In the genomic region with DNA sequence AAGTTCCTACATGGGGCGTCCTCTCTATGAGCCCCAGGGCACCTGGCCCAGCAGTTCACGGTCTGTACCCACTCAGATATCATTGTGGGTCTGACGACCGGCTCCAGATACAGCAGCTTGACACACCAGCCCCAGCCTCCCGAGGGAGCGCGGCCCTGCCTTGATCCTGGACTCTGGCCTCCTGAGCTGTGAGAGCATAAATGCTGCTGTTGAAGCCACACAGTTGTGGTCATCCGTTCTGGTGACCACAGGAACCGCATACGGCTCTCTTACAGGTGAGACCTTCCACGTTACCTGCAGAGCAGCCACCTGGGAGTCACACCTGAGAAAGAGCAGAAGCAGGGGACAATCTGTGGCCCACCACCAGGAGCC, we compare ENCODE assay signal across 14 cellular contexts.
DNase-seq lines count a peak whose midpoint lies in the region; ATAC-seq and TF ChIP-seq lines count a peak whose summit lies in the region.
"Had no signal": no experiment of that assay in that cellular context is flagged by ENCODE, and none has a peak within 500 bp of the region (broad histone marks: within the 10 kb centered on the region; RNA-seq: fewer than 3 reads in every experiment).

No MANE protein-coding gene starts in this region.

- H3K27me3 ChIP-seq in Caco-2 (replicated peaks; ENCODE audit: control insufficient read depth, insufficient read depth, low read length) (peaks cover 4% of the 10 kb centered on the region), HUES6 (ENCODE audit: control insufficient read depth, insufficient read depth, low read length) (peaks cover 62% of the 10 kb centered on the region), hepatocyte (peaks cover 40% of the 10 kb centered on the region)

- peak overlapping the region; percentile 60 for H3K4me3 Mint-ChIP-seq in Caco-2 (ENCODE audit: unreplicated experiment)
- peak overlapping the region; percentile 79 for H3K4me3 Mint-ChIP-seq in natural killer cell treated with Interleukin-12 subunit alpha and Interleukin-12 subunit beta and Interleukin-15 and Interleukin-18, amount 100 ng/mL, for 72 hours

- peaks cover 38% of the 10 kb centered on the region for H3K27me3 Mint-ChIP-seq in Caco-2 (ENCODE audit: insufficient read depth, unreplicated experiment)
- H3K27me3 Mint-ChIP-seq in natural killer cell treated with Interleukin-12 subunit alpha and Interleukin-12 subunit beta and Interleukin-15 and Interleukin-18, amount 100 ng/mL, for 72 hours = peaks cover 37 to 45% of the 10 kb centered on the region in 2 donors

- DNase-seq in Caco-2 (no peak), hepatocyte (ENCODE audit: low spot score) (peak; percentile 46), dermis blood vessel endothelial cell (no peak), anterior cingulate cortex (lab: John Stamatoyannopoulos, UW) (no peak), NCI-H2171 (lab: John Stamatoyannopoulos, UW) (no peak)
- no peak for DNase-seq in natural killer cell treated with Interleukin-12 subunit alpha and Interleukin-12 subunit beta and Interleukin-15 and Interleukin-18, amount 100 ng/mL, for 72 hours (ENCODE audit: low spot score)
- DNase-seq: NCI-H187 treated with DMSO at 0.1 percent for 48 hours had no signal

- no peak for TF ChIP-seq CTCF in Caco-2 (IDR thresholded peaks at IDR 0.05; ENCODE audit: insufficient read depth in 1 of 2, low read depth in 1 of 2, low read length in 1 of 2, severe bottlenecking in 1 of 2, unreplicated experiment in 1 of 2)
- no peak for TF ChIP-seq CTCF in hepatocyte (IDR thresholded peaks at IDR 0.05; ENCODE audit: poor library complexity)

- no peak overlapping the region for H3K9ac ChIP-seq in HUES6 (ENCODE audit: low read length)

- H3K4me1 Mint-ChIP-seq in Caco-2 (ENCODE audit: low read depth, unreplicated experiment) = peaks cover 12% of the 10 kb centered on the region
- peaks cover 13 to 15% of the 10 kb centered on the region in 2 donors for H3K4me1 Mint-ChIP-seq in natural killer cell treated with Interleukin-12 subunit alpha and Interleukin-12 subunit beta and Interleukin-15 and Interleukin-18, amount 100 ng/mL, for 72 hours (ENCODE audit: low read depth in 2 of 2)

- no peaks in the 10 kb centered on the region for H3K36me3 Mint-ChIP-seq in Caco-2 (ENCODE audit: insufficient read depth, unreplicated experiment)
- no peaks in the 10 kb centered on the region for H3K36me3 Mint-ChIP-seq in natural killer cell treated with Interleukin-12 subunit alpha and Interleukin-12 subunit beta and Interleukin-15 and Interleukin-18, amount 100 ng/mL, for 72 hours
- H3K36me3 Mint-ChIP-seq: activated naive CD8-positive, alpha-beta T cell treated with anti-CD3 and anti-CD28 coated beads, Interleukin-2, amount 10 ng/mL, durations not matched to agents 7 days and 5 days had no signal

- H4K20me1 ChIP-seq in hepatocyte (ENCODE audit: insufficient read depth, poor library complexity, severe bottlenecking) = no peaks in the 10 kb centered on the region

- intact Hi-C loops in Caco-2 (cut with micrococcal nuclease; ENCODE audit: unreplicated experiment) = no loop called here

- POLR2A ChIA-PET in Caco-2 (lab: Charles Lee) = no interaction called here

- 30% methylated on average over 11 of the region's 11 CpGs for WGBS in hepatocyte (ENCODE audit: low lambda C conversion rate, missing lambda C conversion rate)

- H3K36me3 ChIP-seq in Caco-2 (ENCODE audit: control insufficient read depth, insufficient read depth, low read length) (no peaks in the 10 kb centered on the region), HUES6 (ENCODE audit: control insufficient read depth, insufficient read depth, low read length) (no peaks in the 10 kb centered on the region), hepatocyte (replicated peaks; ENCODE audit: insufficient read depth, low read depth) (no peaks in the 10 kb centered on the region)
- H3K36me3 ChIP-seq: BE2C, breast epithelium, gastroesophageal sphincter, prostate gland had no signal

- no TSS peak for BruUV-seq in Caco-2 (replicated peaks; lab: Mats Ljungman, UMichigan)

- H3K79me2 ChIP-seq in hepatocyte = no peaks in the 10 kb centered on the region

- H3K27ac ChIP-seq in HUES6 (ENCODE audit: low read depth, low read length) (no peak overlapping the region), hepatocyte (no peak overlapping the region)
- H3K27ac ChIP-seq: breast epithelium, gastroesophageal sphincter, prostate gland had no signal

- H3K4me1 ChIP-seq in Caco-2 (peaks cover 11% of the 10 kb centered on the region; the same call in 1 of the 2 replicates), HUES6 (ENCODE audit: control insufficient read depth, insufficient read depth, low read length) (peaks cover 18% of the 10 kb centered on the region), hepatocyte (ENCODE audit: insufficient read depth) (no peaks in the 10 kb centered on the region)
- H3K4me1 ChIP-seq: BE2C, breast epithelium, prostate gland had no signal

- H3K4me3 ChIP-seq in Caco-2 (ENCODE audit: low read depth, low read length) (no peak overlapping the region), HUES6 (ENCODE audit: low read depth, low read length) (peak overlapping the region; percentile 79), hepatocyte (no peak overlapping the region)

- ATAC-seq in natural killer cell treated with Interleukin-12 subunit alpha and Interleukin-12 subunit beta and Interleukin-15 and Interleukin-18, amount 100 ng/mL, for 72 hours = no peak

- no peak overlapping the region for H3K27ac Mint-ChIP-seq in Caco-2 (ENCODE audit: unreplicated experiment)
- no peak overlapping the region for H3K27ac Mint-ChIP-seq in natural killer cell treated with Interleukin-12 subunit alpha and Interleukin-12 subunit beta and Interleukin-15 and Interleukin-18, amount 100 ng/mL, for 72 hours
- H3K27ac Mint-ChIP-seq: activated naive CD8-positive, alpha-beta T cell treated with anti-CD3 and anti-CD28 coated beads, Interleukin-2, amount 10 ng/mL, durations not matched to agents 7 days and 5 days; dendritic cell treated with granulocyte-macrophage colony-stimulating factor and Interleukin-4, amounts not matched to agents 40 ng/mL and 50 ng/mL, for 4 days had no signal

- H3K9me2 ChIP-seq in hepatocyte (replicated peaks; ENCODE audit: insufficient read depth) = no peaks in the 10 kb centered on the region

- H3K9me3 ChIP-seq in Caco-2 (no peaks in the 10 kb centered on the region), HUES6 (ENCODE audit: control insufficient read depth, insufficient read depth, low read depth, low read length) (no peaks in the 10 kb centered on the region), hepatocyte (ENCODE audit: low read depth) (no peaks in the 10 kb centered on the region)
- H3K9me3 ChIP-seq: BE2C, breast epithelium, gastroesophageal sphincter, prostate gland had no signal

- no peak overlapping the region for H2AFZ ChIP-seq in hepatocyte

- no peaks in the 10 kb centered on the region for H3K9me3 Mint-ChIP-seq in Caco-2 (ENCODE audit: unreplicated experiment)
- H3K9me3 Mint-ChIP-seq in natural killer cell treated with Interleukin-12 subunit alpha and Interleukin-12 subunit beta and Interleukin-15 and Interleukin-18, amount 100 ng/mL, for 72 hours = no peaks in the 10 kb centered on the region
- H3K9me3 Mint-ChIP-seq: dendritic cell treated with granulocyte-macrophage colony-stimulating factor and Interleukin-4, amounts not matched to agents 40 ng/mL and 50 ng/mL, for 4 days had no signal

- CTCF ChIA-PET in Caco-2 (lab: Charles Lee) = interaction anchor here (0.6 to 2.2 kb wide), 7 partner anchors 9 to 307 kb away, joined by 3 to 32 read pairs (median 10); no protein-coding TSS in a partner anchor

- H3K4me2 ChIP-seq in hepatocyte = peak overlapping the region; percentile 90
